ENCODE assay signal across 11 cellular contexts in the genomic region with DNA sequence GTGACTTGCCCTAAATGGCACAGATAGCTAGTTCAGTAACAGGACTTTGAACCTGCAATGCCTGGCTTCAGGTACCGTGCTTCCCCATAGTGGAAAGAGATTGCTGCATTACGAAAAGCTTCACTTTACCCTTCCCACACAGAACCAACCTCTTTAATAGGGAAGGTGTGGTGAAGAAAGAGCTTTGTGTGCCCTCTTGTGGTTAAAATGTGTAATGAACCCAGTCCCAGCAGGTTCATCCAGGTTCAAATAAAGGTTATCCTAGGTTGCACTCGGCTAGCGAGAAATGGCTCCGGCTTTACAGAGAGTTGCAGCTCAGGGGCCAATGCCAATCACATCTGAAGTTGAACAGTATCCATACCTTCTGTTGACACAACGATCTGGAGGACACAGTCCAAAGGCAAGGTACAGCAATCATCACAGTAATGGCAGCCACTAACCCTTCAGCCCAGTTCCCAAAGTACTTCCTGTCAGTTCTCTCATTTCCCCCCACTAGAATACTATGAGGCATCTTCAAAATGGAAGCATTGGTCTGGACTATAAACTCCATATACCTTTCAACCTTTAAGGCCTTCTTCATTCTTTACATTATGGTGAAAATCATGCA. TPM values are rescaled to one million over a fixed set of nuclear protein-coding genes. Genes with fewer than 3 reads are reported as not detected.
A peak's percentile ranks its signal among the peaks of the same experiment; 100 is the strongest.
DNase-seq lines count a peak whose midpoint lies in the region; ATAC-seq, FAIRE-seq and TF ChIP-seq lines count a peak whose summit lies in the region.
"Had no signal": no experiment of that assay in that cellular context is flagged by ENCODE, and none has a peak within 500 bp of the region (broad histone marks: within the 10 kb centered on the region; RNA-seq: fewer than 3 reads in every experiment).

No MANE protein-coding gene starts in this region.

- intact Hi-C loops in OCI-LY7 (cut with micrococcal nuclease; ENCODE audit: unreplicated experiment) (no loop called here), dorsolateral prefrontal cortex (cut with DNase I) (no loop called here)

- H3K36me3 ChIP-seq in OCI-LY7 (ENCODE audit: insufficient read depth, low read length): no peaks in the 10 kb centered on the region

- no peak for FAIRE-seq in D721Med (lab: Jason Lieb, UNC)

- H3K4me3 ChIP-seq in OCI-LY7 (ENCODE audit: low read depth, low read length, poor library complexity, severe bottlenecking): no peak overlapping the region
- H3K4me3 ChIP-seq in fibroblast of pulmonary artery (replicated peaks; ENCODE audit: low read depth, low read length): no peak overlapping the region
- H3K4me3 ChIP-seq in dorsolateral prefrontal cortex: no peak overlapping the region

- DNase-seq in D721Med (ENCODE audit: insufficient read length, low spot score) (no peak), OCI-LY7 (ENCODE audit: low spot score) (peak; percentile 34), fibroblast of pulmonary artery (ENCODE audit: low read depth) (no peak), NCI-H187 treated with DMSO at 0.1 percent for 48 hours (lab: John Stamatoyannopoulos, UW) (no peak), dorsolateral prefrontal cortex (no peak)
- DNase-seq: effector memory CD8-positive, alpha-beta T cell had no signal

- ATAC-seq in HG03039 (IDR thresholded peaks at IDR 0.05; ENCODE audit: unreplicated experiment) (peak; percentile 54), HG03097 (IDR thresholded peaks at IDR 0.05; ENCODE audit: low FRiP score, unreplicated experiment) (no peak), HG03025 (IDR thresholded peaks at IDR 0.05; ENCODE audit: low FRiP score, unreplicated experiment) (no peak)
- ATAC-seq: effector memory CD8-positive, alpha-beta T cell had no signal

- peaks cover 0 to 23% (median 0%) of the 10 kb centered on the region in 45 donors for H3K27me3 ChIP-seq in dorsolateral prefrontal cortex

- H3K9me3 ChIP-seq in OCI-LY7 (ENCODE audit: low read length): no peaks in the 10 kb centered on the region

- H3K79me2 ChIP-seq in OCI-LY7 (ENCODE audit: insufficient read depth, low read depth, low read length): no peaks in the 10 kb centered on the region

- no peaks in the 10 kb centered on the region for H4K20me1 ChIP-seq in OCI-LY7 (ENCODE audit: insufficient read depth, low read length)

- no peak overlapping the region for H2AFZ ChIP-seq in OCI-LY7 (ENCODE audit: low read length)

- BruUV-seq in OCI-LY7 (replicated peaks; lab: Mats Ljungman, UMichigan): no TSS peak

- H3K4me1 ChIP-seq in OCI-LY7 (ENCODE audit: insufficient read depth, low read length, poor library complexity, severe bottlenecking): no peaks in the 10 kb centered on the region

- H3K27ac ChIP-seq in OCI-LY7 (ENCODE audit: low read depth, low read length, poor library complexity, severe bottlenecking): no peak overlapping the region
- no peak overlapping the region for H3K27ac ChIP-seq in dorsolateral prefrontal cortex

- CTCF ChIA-PET in OCI-LY7 (lab: Charles Lee; ENCODE audit: unreplicated experiment): no interaction called here

- no peak overlapping the region for H3K4me2 ChIP-seq in OCI-LY7 (ENCODE audit: low read length)

- peak; percentile 54 for TF ChIP-seq CTCF in D721Med (IDR thresholded peaks at IDR 0.05; ENCODE audit: insufficient read depth, missing control alignments)
- TF ChIP-seq CTCF in OCI-LY7 (conservative IDR thresholded peaks at IDR 0.05; ENCODE audit: low read length): peak; percentile 83
- peak; percentile 20 for TF ChIP-seq CTCF in fibroblast of pulmonary artery (IDR thresholded peaks at IDR 0.05; ENCODE audit: low read length, missing control alignments)
- TF ChIP-seq CTCF in dorsolateral prefrontal cortex (IDR thresholded peaks at IDR 0.05 in 54 of 56, conservative IDR thresholded peaks at IDR 0.05 in 2 of 56; ENCODE audit: low read depth in 1 of 56, partially characterized antibody in 56 of 56): peak in 19 of 56 donors; percentile 7 to 38 (median 20)

- POLR2A ChIA-PET in OCI-LY7 (lab: Charles Lee): interaction anchor here (0.6 kb wide), 1 partner anchor 1615 kb away, joined by 3 read pairs; no protein-coding TSS in a partner anchor

- H3K9me2 ChIP-seq in OCI-LY7 (ENCODE audit: insufficient read depth, low read length): no peaks in the 10 kb centered on the region

RNA-seq across cellular contexts. Expression of gene DEFB115, which starts 3.0 kb away (rescaled TPM):
- not detected in 2 replicates for total RNA-seq in OCI-LY7 (2014; rRNA removed; shearing (Covaris generic))
- total RNA-seq in OCI-LY7 (2022): not detected in 2 replicates
- not detected for total RNA-seq in dorsolateral prefrontal cortex
- total RNA-seq: renal cortical epithelial cell; T-helper 2 cell treated with Interferon-gamma antibody and Interleukin-4, amounts not matched to agents 100 ng/mL and 5 ng/mL, for 36 hours had no signal

RNA-seq across cellular contexts. Expression of gene DEFB116, which starts 48.0 kb away (rescaled TPM):
- total RNA-seq in OCI-LY7 (2014; rRNA removed; shearing (Covaris generic)): not detected in 2 replicates
- total RNA-seq in OCI-LY7 (2022): not detected in 2 replicates
- not detected for total RNA-seq in dorsolateral prefrontal cortex
- total RNA-seq: renal cortical epithelial cell; T-helper 2 cell treated with Interferon-gamma antibody and Interleukin-4, amounts not matched to agents 100 ng/mL and 5 ng/mL, for 36 hours had no signal
